ENCODE assay signal across 21 cellular contexts in the genomic region with DNA sequence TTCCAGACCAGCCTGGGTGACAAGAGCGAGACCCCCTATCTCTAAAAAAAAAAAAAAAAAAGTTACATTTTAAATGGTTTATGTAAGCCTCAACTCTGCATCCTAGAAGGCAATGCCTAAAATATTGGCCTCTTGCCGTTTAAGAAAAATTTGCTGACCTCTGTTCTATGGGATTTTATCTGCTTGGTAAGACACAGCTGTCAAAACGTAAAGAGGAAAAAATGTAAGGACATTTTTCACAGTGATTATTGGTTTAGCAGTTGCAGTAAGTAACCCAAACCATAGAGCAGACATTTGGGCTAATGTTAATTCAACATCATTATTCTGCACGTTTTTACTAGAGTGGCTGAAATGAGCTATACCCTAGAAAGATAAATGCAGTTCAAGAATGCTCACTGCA.
"Had no signal": no experiment of that assay in that cellular context is flagged by ENCODE, and none has a peak within 500 bp of the region (broad histone marks: within the 10 kb centered on the region; RNA-seq: fewer than 3 reads in every experiment).

No MANE protein-coding gene starts in this region.

- H3K9me3 Mint-ChIP-seq: activated naive CD4-positive, alpha-beta T cell treated with anti-CD3 and anti-CD28 coated beads for 36 hours; activated naive CD8-positive, alpha-beta T cell treated with anti-CD3 and anti-CD28 coated beads, Interleukin-2, amount 10 ng/mL, durations not matched to agents 7 days and 5 days; activated T-cell treated with anti-CD3 and anti-CD28 coated beads, Interleukin-2, amount 50 U/mL, for 24 hours; activated T-helper 17 cell treated with anti-CD3 and anti-CD28 coated beads, Interleukin-2, amount 50 U/mL, for 72 hours; stimulated activated effector memory CD8-positive, alpha-beta T cell treated with anti-CD3 and anti-CD28 coated beads, Interleukin-12 subunit alpha, Interleukin-12 subunit beta, amount 100 ng/mL, for 72 hours; T-cell; WTC11 had no signal

- H3K36me3 Mint-ChIP-seq: stimulated activated effector memory CD8-positive, alpha-beta T cell treated with anti-CD3 and anti-CD28 coated beads, Interleukin-12 subunit alpha, Interleukin-12 subunit beta, amount 100 ng/mL, for 72 hours; T-cell; WTC11 had no signal

- H3K9me3 ChIP-seq: esophagus muscularis mucosa, gastrocnemius medialis, neutrophil, pancreas, stomach, transverse colon, vagina had no signal

- H3K27me3 ChIP-seq: gastrocnemius medialis, pancreas, vagina had no signal

- H3K4me3 ChIP-seq: coronary artery, esophagus muscularis mucosa, gastrocnemius medialis, pancreas, stomach, transverse colon, vagina had no signal

- H3K4me3 Mint-ChIP-seq: activated naive CD4-positive, alpha-beta T cell treated with anti-CD3 and anti-CD28 coated beads for 36 hours; activated naive CD8-positive, alpha-beta T cell treated with anti-CD3 and anti-CD28 coated beads, Interleukin-2, amount 10 ng/mL, durations not matched to agents 7 days and 5 days; activated T-cell treated with anti-CD3 and anti-CD28 coated beads, Interleukin-2, amount 50 U/mL, for 24 hours; stimulated activated effector memory CD8-positive, alpha-beta T cell treated with anti-CD3 and anti-CD28 coated beads, Interleukin-12 subunit alpha, Interleukin-12 subunit beta, amount 100 ng/mL, for 72 hours had no signal

- H3K27ac Mint-ChIP-seq: activated naive CD4-positive, alpha-beta T cell treated with anti-CD3 and anti-CD28 coated beads for 36 hours; activated naive CD8-positive, alpha-beta T cell treated with anti-CD3 and anti-CD28 coated beads, Interleukin-2, amount 10 ng/mL, durations not matched to agents 7 days and 5 days; activated T-cell treated with anti-CD3 and anti-CD28 coated beads, Interleukin-2, amount 50 U/mL, for 24 hours; activated T-helper 17 cell treated with anti-CD3 and anti-CD28 coated beads, Interleukin-2, amount 50 U/mL, for 72 hours; stimulated activated effector memory CD8-positive, alpha-beta T cell treated with anti-CD3 and anti-CD28 coated beads, Interleukin-12 subunit alpha, Interleukin-12 subunit beta, amount 100 ng/mL, for 72 hours; T-cell; WTC11 had no signal

- H3K36me3 ChIP-seq: esophagus muscularis mucosa, gastrocnemius medialis, neutrophil, pancreas, stomach, transverse colon, vagina had no signal

- ATAC-seq: activated T-helper 17 cell treated with anti-CD3 and anti-CD28 coated beads, Interleukin-2, amount 50 U/mL, for 72 hours; gastrocnemius medialis; pancreas; right cardiac atrium; stimulated activated effector memory CD8-positive, alpha-beta T cell treated with anti-CD3 and anti-CD28 coated beads, Interleukin-12 subunit alpha, Interleukin-12 subunit beta, amount 100 ng/mL, for 72 hours; T-cell; WTC11 had no signal

- DNase-seq: activated CD8-positive, alpha-beta memory T cell treated with anti-CD3 and anti-CD28 coated beads for 24 hours; activated CD8-positive, alpha-beta memory T cell treated with anti-CD3 and anti-CD28 coated beads, Interleukin-2, amount 50 U/mL, for 4 hours; activated naive CD4-positive, alpha-beta T cell treated with anti-CD3 and anti-CD28 coated beads for 36 hours; activated naive CD8-positive, alpha-beta T cell treated with anti-CD3 and anti-CD28 coated beads, Interleukin-2, amount 10 ng/mL, durations not matched to agents 7 days and 5 days; activated T-cell treated with anti-CD3 and anti-CD28 coated beads, Interleukin-2, amount 50 U/mL, for 24 hours; amniotic stem cell; cerebellar nuclear complex; gastrocnemius medialis; pancreas; right cardiac atrium; stimulated activated CD4-positive, alpha-beta T cell treated with anti-CD3 and anti-CD28 coated beads, Interleukin-1b, Interleukin-23, amount 100 ng/mL, for 48 hours; stomach; T-cell; transverse colon had no signal

- H3K27ac ChIP-seq: coronary artery, esophagus muscularis mucosa, neutrophil, pancreas, stomach, transverse colon, vagina had no signal
